17 cellular contexts compared by ENCODE assay signal in the genomic region with DNA sequence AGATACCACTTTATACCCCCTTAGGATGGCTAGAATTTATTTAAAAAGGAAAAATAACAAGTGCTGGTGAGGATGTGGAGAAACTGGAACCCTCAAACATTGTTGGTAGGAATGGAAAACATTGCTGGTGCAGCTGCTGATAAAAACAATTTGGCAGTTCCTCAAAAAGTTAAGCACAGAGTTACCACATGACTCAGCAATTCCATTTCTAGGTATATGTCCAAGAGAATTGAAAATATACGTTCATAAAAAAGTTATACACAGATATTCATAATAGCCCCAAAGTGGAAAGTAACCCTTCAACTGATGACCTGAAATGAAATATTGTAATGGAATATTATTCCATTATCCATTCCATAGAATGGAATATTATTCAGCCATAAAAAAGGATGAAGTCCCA. TPM values are rescaled to one million over a fixed set of nuclear protein-coding genes. Genes with fewer than 3 reads are reported as not detected.
DNase-seq lines count a peak whose midpoint lies in the region; ATAC-seq and TF ChIP-seq lines count a peak whose summit lies in the region.
"Had no signal": no experiment of that assay in that cellular context is flagged by ENCODE, and none has a peak within 500 bp of the region (broad histone marks: within the 10 kb centered on the region; RNA-seq: fewer than 3 reads in every experiment).

No MANE protein-coding gene starts in this region.

- H3K27ac ChIP-seq in HEK293 (ENCODE audit: extremely low read depth, low read depth, low read length), result no peak overlapping the region
- H3K27ac ChIP-seq in coronary artery, result no peak overlapping the region
- H3K27ac ChIP-seq: KMS-11, SK-N-MC had no signal

- peak; percentile 12 for DNase-seq in KBM-7
- peak; percentile 37 for DNase-seq in OCI-M1 (lab: John Stamatoyannopoulos, UW)
- DNase-seq in epithelial cell of esophagus (ENCODE audit: low read depth), result peak; percentile 25
- no peak for DNase-seq in stimulated activated CD4-positive, alpha-beta T cell treated with anti-CD3 and anti-CD28 coated beads, Interleukin-4, amount 100 ng/mL, for 1 hour
- DNase-seq in coronary artery (ENCODE audit: low spot score), result no peak
- DNase-seq in head of caudate nucleus, result no peak
- DNase-seq in left ventricle myocardium superior, result no peak
- DNase-seq: CD4-positive, CD25-positive, alpha-beta regulatory T cell; DMS153; DND-41; MM.1S; NCI-H2029 treated with DMSO at 0.1 percent for 48 hours; NCI-H526 treated with DMSO at 0.1 percent for 48 hours; SIG-M5 had no signal

- H3K9me3 ChIP-seq in HEK293 (ENCODE audit: control insufficient read depth, insufficient read depth, low read depth, low read length), result no peaks in the 10 kb centered on the region

- H3K4me3 ChIP-seq in HEK293 (ENCODE audit: low read depth, low read length) (no peak overlapping the region), epithelial cell of esophagus (ENCODE audit: low read length) (no peak overlapping the region), coronary artery (no peak overlapping the region)
- H3K4me3 ChIP-seq: SK-N-MC had no signal

- no peak for ATAC-seq in left ventricle myocardium superior

- TF ChIP-seq CTCF in HEK293 (tag by site-specific recombination; IDR thresholded peaks at IDR 0.05), result no peak
- TF ChIP-seq CTCF in epithelial cell of esophagus (IDR thresholded peaks at IDR 0.05; ENCODE audit: insufficient read depth, low read depth, low read length, missing control alignments), result no peak
- TF ChIP-seq CTCF in coronary artery (IDR thresholded peaks at IDR 0.05), result no peak

- no peaks in the 10 kb centered on the region for H3K4me1 ChIP-seq in HEK293 (ENCODE audit: control insufficient read depth, insufficient read depth, low read length)

- CTCF ChIA-PET in HEK293 (lab: Yijun Ruan, JAX), result no interaction called here

- POLR2A ChIA-PET in HEK293 (lab: Yijun Ruan, JAX), result no interaction called here

- intact Hi-C loops in head of caudate nucleus (cut with DNase I), result no loop called here
- intact Hi-C loops in left ventricle myocardium superior (cut with micrococcal nuclease), result no loop called here

- no peaks in the 10 kb centered on the region for H3K36me3 ChIP-seq in HEK293 (ENCODE audit: control insufficient read depth in 2 of 2, insufficient read depth in 1 of 2, low read length in 2 of 2)

- in situ Hi-C loops in KBM-7 (cut with MboI; ENCODE audit: low pct_unique_long_range_greater_than_20kb, low sequenced_read_pairs), result no loop called here

TF ChIP-seq in HEK293, 187 proteins besides CTCF, POLR2A, EP300 and RAD21:
- peak; percentile 26; the same call in 1 of the 2 replicates for TF ChIP-seq ZNF146 (tag by site-specific recombination; IDR thresholded peaks at IDR 0.05)
- TF ChIP-seq ZNF555 (tag by site-specific recombination; conservative IDR thresholded peaks at IDR 0.05), result no peak
- TF ChIP-seq, protein P1, sequence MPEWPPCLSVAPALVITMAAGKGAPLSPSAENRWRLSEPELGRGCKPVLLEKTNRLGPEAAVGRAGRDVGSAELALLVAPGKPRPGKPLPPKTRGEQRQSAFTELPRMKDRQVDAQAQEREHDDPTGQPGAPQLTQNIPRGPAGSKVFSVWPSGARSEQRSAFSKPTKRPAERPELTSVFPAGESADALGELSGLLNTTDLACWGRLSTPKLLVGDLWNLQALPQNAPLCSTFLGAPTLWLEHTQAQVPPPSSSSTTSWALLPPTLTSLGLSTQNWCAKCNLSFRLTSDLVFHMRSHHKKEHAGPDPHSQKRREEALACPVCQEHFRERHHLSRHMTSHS (tag by site-specific recombination; IDR thresholded peaks at IDR 0.05), result no peak
- TF ChIP-seq ZFP37 (tag by site-specific recombination; IDR thresholded peaks at IDR 0.05), result no peak
- no peak for TF ChIP-seq ZNF560 (tag by site-specific recombination; IDR thresholded peaks at IDR 0.05; ENCODE audit: borderline replicate concordance)
- TF ChIP-seq, protein P2, sequence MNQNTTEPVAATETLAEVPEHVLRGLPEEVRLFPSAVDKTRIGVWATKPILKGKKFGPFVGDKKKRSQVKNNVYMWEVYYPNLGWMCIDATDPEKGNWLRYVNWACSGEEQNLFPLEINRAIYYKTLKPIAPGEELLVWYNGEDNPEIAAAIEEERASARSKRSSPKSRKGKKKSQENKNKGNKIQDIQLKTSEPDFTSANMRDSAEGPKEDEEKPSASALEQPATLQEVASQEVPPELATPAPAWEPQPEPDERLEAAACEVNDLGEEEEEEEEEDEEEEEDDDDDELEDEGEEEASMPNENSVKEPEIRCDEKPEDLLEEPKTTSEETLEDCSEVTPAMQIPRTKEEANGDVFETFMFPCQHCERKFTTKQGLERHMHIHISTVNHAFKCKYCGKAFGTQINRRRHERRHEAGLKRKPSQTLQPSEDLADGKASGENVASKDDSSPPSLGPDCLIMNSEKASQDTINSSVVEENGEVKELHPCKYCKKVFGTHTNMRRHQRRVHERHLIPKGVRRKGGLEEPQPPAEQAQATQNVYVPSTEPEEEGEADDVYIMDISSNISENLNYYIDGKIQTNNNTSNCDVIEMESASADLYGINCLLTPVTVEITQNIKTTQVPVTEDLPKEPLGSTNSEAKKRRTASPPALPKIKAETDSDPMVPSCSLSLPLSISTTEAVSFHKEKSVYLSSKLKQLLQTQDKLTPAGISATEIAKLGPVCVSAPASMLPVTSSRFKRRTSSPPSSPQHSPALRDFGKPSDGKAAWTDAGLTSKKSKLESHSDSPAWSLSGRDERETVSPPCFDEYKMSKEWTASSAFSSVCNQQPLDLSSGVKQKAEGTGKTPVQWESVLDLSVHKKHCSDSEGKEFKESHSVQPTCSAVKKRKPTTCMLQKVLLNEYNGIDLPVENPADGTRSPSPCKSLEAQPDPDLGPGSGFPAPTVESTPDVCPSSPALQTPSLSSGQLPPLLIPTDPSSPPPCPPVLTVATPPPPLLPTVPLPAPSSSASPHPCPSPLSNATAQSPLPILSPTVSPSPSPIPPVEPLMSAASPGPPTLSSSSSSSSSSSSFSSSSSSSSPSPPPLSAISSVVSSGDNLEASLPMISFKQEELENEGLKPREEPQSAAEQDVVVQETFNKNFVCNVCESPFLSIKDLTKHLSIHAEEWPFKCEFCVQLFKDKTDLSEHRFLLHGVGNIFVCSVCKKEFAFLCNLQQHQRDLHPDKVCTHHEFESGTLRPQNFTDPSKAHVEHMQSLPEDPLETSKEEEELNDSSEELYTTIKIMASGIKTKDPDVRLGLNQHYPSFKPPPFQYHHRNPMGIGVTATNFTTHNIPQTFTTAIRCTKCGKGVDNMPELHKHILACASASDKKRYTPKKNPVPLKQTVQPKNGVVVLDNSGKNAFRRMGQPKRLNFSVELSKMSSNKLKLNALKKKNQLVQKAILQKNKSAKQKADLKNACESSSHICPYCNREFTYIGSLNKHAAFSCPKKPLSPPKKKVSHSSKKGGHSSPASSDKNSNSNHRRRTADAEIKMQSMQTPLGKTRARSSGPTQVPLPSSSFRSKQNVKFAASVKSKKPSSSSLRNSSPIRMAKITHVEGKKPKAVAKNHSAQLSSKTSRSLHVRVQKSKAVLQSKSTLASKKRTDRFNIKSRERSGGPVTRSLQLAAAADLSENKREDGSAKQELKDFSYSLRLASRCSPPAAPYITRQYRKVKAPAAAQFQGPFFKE (tag by site-specific recombination; IDR thresholded peaks at IDR 0.05; ENCODE audit: borderline replicate concordance), result no peak
- TF ChIP-seq ZIC2 (tag by site-specific recombination; IDR thresholded peaks at IDR 0.05), result no peak
- TF ChIP-seq ZEB2 (tag by site-specific recombination; IDR thresholded peaks at IDR 0.05), result no peak
- no peak for TF ChIP-seq ZNF571 (tag by site-specific recombination; IDR thresholded peaks at IDR 0.05)

RNA-seq across cellular contexts. Expression of a gene that starts 55.0 kb away (rescaled TPM):
- 1.6 TPM for total RNA-seq in left ventricle myocardium superior

Comparison
In these comparisons a context has a peak if more than half of its experiments do, and no peak if none do; other contexts are left out.
1. DNase-seq: peak in KBM-7 (single experiment), OCI-M1 (single experiment) and epithelial cell of esophagus (single experiment); none in stimulated activated CD4-positive, alpha-beta T cell treated with anti-CD3 and anti-CD28 coated beads, Interleukin-4, amount 100 ng/mL, for 1 hour (single experiment), coronary artery (single experiment), head of caudate nucleus (0 of 42) and left ventricle myocardium superior (single experiment).